Comparison of ENCODE assay signal across 8 cellular contexts in the genomic region with DNA sequence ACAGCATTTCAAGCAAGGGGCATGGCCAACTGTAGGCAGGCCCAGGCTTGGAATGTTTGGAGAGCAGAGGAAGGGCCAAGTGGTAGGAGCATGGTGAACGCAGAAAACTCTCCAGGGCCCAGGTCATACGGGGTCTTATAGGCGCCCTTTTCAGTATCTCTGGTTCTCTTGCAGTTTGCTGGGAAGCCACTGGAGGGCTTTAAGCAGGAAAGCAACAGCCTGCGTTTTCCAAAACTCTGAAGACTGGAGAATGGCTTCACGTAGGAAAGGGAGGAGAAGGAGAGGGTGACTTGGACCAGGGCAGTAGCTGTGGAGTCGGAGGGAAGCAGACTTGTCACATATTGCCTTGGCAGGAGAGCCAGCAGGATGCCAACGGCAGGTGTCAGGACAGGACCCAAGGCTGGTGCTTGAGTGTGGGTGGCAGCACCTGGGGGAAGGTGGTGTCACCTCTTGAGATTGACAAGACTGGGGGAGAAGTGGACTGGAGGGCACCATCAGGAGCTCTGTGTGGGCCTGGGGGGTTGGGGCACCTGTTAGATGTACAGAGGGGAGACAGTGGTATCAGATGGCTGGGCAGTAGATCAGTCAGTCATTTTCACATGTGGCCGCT. TPM values are rescaled to one million over a fixed set of nuclear protein-coding genes. Genes with fewer than 3 reads are reported as not detected.
DNase-seq lines count a peak whose midpoint lies in the region; ATAC-seq, FAIRE-seq and TF ChIP-seq lines count a peak whose summit lies in the region.

No MANE protein-coding gene starts in this region.

- peaks cover 0 to 4% (median 0%) of the 10 kb centered on the region in 8 donors for H3K9me3 Mint-ChIP-seq in CD4-positive, alpha-beta memory T cell
- no peaks in the 10 kb centered on the region for H3K9me3 Mint-ChIP-seq in stimulated activated naive CD8-positive, alpha-beta T cell treated with anti-CD3 and anti-CD28 coated beads, Interleukin-15, amount 100 ng/mL, for 72 hours

- H4K5ac ChIP-seq in mesendoderm (ENCODE audit: low read length), result no peak overlapping the region

- ATAC-seq in body of pancreas, result no peak
- ATAC-seq in activated CD4-positive, CD25-positive, alpha-beta regulatory T cell treated with anti-CD3 and anti-CD28 coated beads, Interleukin-2, amount 50 U/mL, for 24 hours, result no peak
- ATAC-seq in stimulated activated naive CD8-positive, alpha-beta T cell treated with anti-CD3 and anti-CD28 coated beads, Interleukin-15, amount 100 ng/mL, for 72 hours, result no peak

- no peaks in the 10 kb centered on the region for H3K27me3 ChIP-seq in CD4-positive, alpha-beta memory T cell (ENCODE audit: insufficient read depth, low read length)
- H3K27me3 ChIP-seq in body of pancreas (no peaks in the 10 kb centered on the region), mesendoderm (ENCODE audit: insufficient read depth, low read length, poor library complexity) (no peaks in the 10 kb centered on the region)

- peak overlapping the region in 6 of 7 donors; percentile 15 to 87 (median 61) for H3K27ac Mint-ChIP-seq in CD4-positive, alpha-beta memory T cell
- peak overlapping the region in 1 of 2 donors; percentile 90 for H3K27ac Mint-ChIP-seq in stimulated activated naive CD8-positive, alpha-beta T cell treated with anti-CD3 and anti-CD28 coated beads, Interleukin-15, amount 100 ng/mL, for 72 hours

- no peak overlapping the region for H3K4me3 ChIP-seq in CD4-positive, alpha-beta memory T cell (ENCODE audit: low read length in 2 of 2)
- H3K4me3 ChIP-seq in body of pancreas (no peak overlapping the region), mesendoderm (ENCODE audit: low read length) (no peak overlapping the region)

- TF ChIP-seq POLR2A in body of pancreas (IDR thresholded peaks at IDR 0.05), result no peak

- 13 to 33% methylated on average over 4 to 8 of the region's 8 CpGs for WGBS in body of pancreas, 2 donors
- WGBS in mesendoderm (ENCODE audit: extremely low coverage, insufficient coverage, low lambda C conversion rate), result no CpG with 5 or more reads among the region's 8 CpGs

- intact Hi-C loops in CD4-positive, alpha-beta memory T cell (cut with micrococcal nuclease), result no loop called here
- intact Hi-C loops in body of pancreas (cut with DNase I), result no loop called here

- DNase-seq in CD4-positive, alpha-beta memory T cell, result no peak
- DNase-seq in HuH-7 (ENCODE audit: low spot score) (peak; percentile 35), body of pancreas (peak in 3 of 4 donors; percentile 17 to 46 (median 31)), mesendoderm (peak; percentile 66), RCC 7860 (ENCODE audit: low spot score) (no peak), GM13976 (ENCODE audit: low spot score) (no peak)
- no peak for DNase-seq in stimulated activated naive CD8-positive, alpha-beta T cell treated with anti-CD3 and anti-CD28 coated beads, Interleukin-15, amount 100 ng/mL, for 72 hours

- H3K79me1 ChIP-seq in mesendoderm (ENCODE audit: low read length), result no peaks in the 10 kb centered on the region

- H3K18ac ChIP-seq in mesendoderm (ENCODE audit: low read length), result no peak overlapping the region

- no peak overlapping the region for H3K23ac ChIP-seq in mesendoderm (ENCODE audit: low read length)

- no peak for FAIRE-seq in RCC 7860 (lab: Jason Lieb, UNC)

- no peak overlapping the region for H2AK5ac ChIP-seq in mesendoderm (ENCODE audit: low read length)

- no peaks in the 10 kb centered on the region for H3K36me3 ChIP-seq in CD4-positive, alpha-beta memory T cell (ENCODE audit: insufficient read depth, low read length)
- H3K36me3 ChIP-seq in body of pancreas (replicated peaks in 1 of 2; ENCODE audit: insufficient read depth in 1 of 2, low read depth in 2 of 2) (no peaks in the 10 kb centered on the region), mesendoderm (ENCODE audit: control insufficient read depth, insufficient read depth, low read length) (no peaks in the 10 kb centered on the region)

- peak in 6 of 7 experiments; percentile 23 to 48 (median 39) for TF ChIP-seq CTCF in body of pancreas (IDR thresholded peaks at IDR 0.05)
- no peak for TF ChIP-seq CTCF in GM13976 (IDR thresholded peaks at IDR 0.05; ENCODE audit: borderline replicate concordance, control extremely low read depth, extremely low read depth, insufficient read depth, missing control alignments)

- peak overlapping the region in 5 of 8 donors; percentile 39 to 66 (median 58) for H3K4me3 Mint-ChIP-seq in CD4-positive, alpha-beta memory T cell
- H3K4me3 Mint-ChIP-seq in stimulated activated naive CD8-positive, alpha-beta T cell treated with anti-CD3 and anti-CD28 coated beads, Interleukin-15, amount 100 ng/mL, for 72 hours, result peak overlapping the region in 1 of 2 donors; percentile 53

- H3K36me3 Mint-ChIP-seq in CD4-positive, alpha-beta memory T cell, result no peaks in the 10 kb centered on the region

- no peak overlapping the region for H2BK15ac ChIP-seq in mesendoderm (replicated peaks; ENCODE audit: low read depth)

- no peak overlapping the region for H3K4me2 ChIP-seq in mesendoderm (ENCODE audit: low read length)

- no peak overlapping the region for H3K56ac ChIP-seq in mesendoderm (ENCODE audit: low read length)

- H4K8ac ChIP-seq in mesendoderm (ENCODE audit: low read depth, low read length), result no peak overlapping the region

- H3K27ac ChIP-seq in CD4-positive, alpha-beta memory T cell (ENCODE audit: low read depth, low read length), result no peak overlapping the region
- H3K27ac ChIP-seq in body of pancreas, result no peak overlapping the region
- no peak overlapping the region for H3K27ac ChIP-seq in mesendoderm (ENCODE audit: low read depth, low read length)

- H2BK5ac ChIP-seq in mesendoderm (ENCODE audit: low read length), result no peak overlapping the region

- H3K9me3 ChIP-seq in CD4-positive, alpha-beta memory T cell (ENCODE audit: control insufficient read depth in 1 of 2, low read length in 2 of 2), result no peaks in the 10 kb centered on the region
- no peaks in the 10 kb centered on the region for H3K9me3 ChIP-seq in body of pancreas

- CTCF ChIA-PET in CD4-positive, alpha-beta memory T cell (lab: Charles Lee; ENCODE audit: partially characterized antibody), result interaction anchor here (0.8 to 3.1 kb wide), 9 partner anchors 9 to 218 kb away, joined by 3 to 15 read pairs (median 6); no protein-coding TSS in a partner anchor

- peaks cover 21 to 41% (median 31%) of the 10 kb centered on the region in 4 donors for H3K4me1 Mint-ChIP-seq in CD4-positive, alpha-beta memory T cell
- H3K4me1 Mint-ChIP-seq in stimulated activated naive CD8-positive, alpha-beta T cell treated with anti-CD3 and anti-CD28 coated beads, Interleukin-15, amount 100 ng/mL, for 72 hours, result peaks cover 64% of the 10 kb centered on the region

- in situ Hi-C loops in GM13976 (cut with MboI; ENCODE audit: low sequenced_read_pairs, unreplicated experiment), result no loop called here

- H3K79me2 ChIP-seq in mesendoderm (ENCODE audit: control insufficient read depth, insufficient read depth, low read length), result no peaks in the 10 kb centered on the region

- H3K4me1 ChIP-seq in CD4-positive, alpha-beta memory T cell (ENCODE audit: insufficient read depth, low read length), result peaks cover 32% of the 10 kb centered on the region
- no peaks in the 10 kb centered on the region for H3K4me1 ChIP-seq in body of pancreas
- H3K4me1 ChIP-seq in mesendoderm (ENCODE audit: control insufficient read depth, low read depth, low read length), result no peaks in the 10 kb centered on the region

- POLR2A ChIA-PET in CD4-positive, alpha-beta memory T cell (lab: Charles Lee; ENCODE audit: partially characterized antibody), result interaction anchor here (1.1 to 3.1 kb wide), 3 partner anchors 9 to 182 kb away, joined by 4 to 16 read pairs (median 5); a partner anchor contains a TSS

- H3K9ac ChIP-seq in mesendoderm (ENCODE audit: low read length), result no peak overlapping the region

- no peak overlapping the region for H2BK120ac ChIP-seq in mesendoderm (ENCODE audit: low read depth, low read length)

- no peak overlapping the region for H3K4ac ChIP-seq in mesendoderm (ENCODE audit: low read depth, low read length)

- H3K27me3 Mint-ChIP-seq in CD4-positive, alpha-beta memory T cell, result no peaks in the 10 kb centered on the region
- no peaks in the 10 kb centered on the region for H3K27me3 Mint-ChIP-seq in stimulated activated naive CD8-positive, alpha-beta T cell treated with anti-CD3 and anti-CD28 coated beads, Interleukin-15, amount 100 ng/mL, for 72 hours

RNA-seq across cellular contexts. Expression of a gene that starts 21.9 kb away (rescaled TPM):
- total RNA-seq in CD4-positive, alpha-beta memory T cell, result 1 to 10 TPM in 1 of 2 experiments, under 1 TPM in 1; 0.32 to 1.9 TPM
- polyA plus RNA-seq in CD4-positive, alpha-beta memory T cell, result 10 to 100 TPM; 19.3 to 44.1 TPM
- total RNA-seq in body of pancreas, result not detected
- not detected for polyA plus RNA-seq in mesendoderm (2013, experiment 1 of 2)
- 0.01 TPM for polyA plus RNA-seq in mesendoderm (2013, experiment 2 of 2)

RNA-seq across cellular contexts. Expression of a gene that starts 22.6 kb away (rescaled TPM):
- not detected for total RNA-seq in CD4-positive, alpha-beta memory T cell
- not detected for polyA plus RNA-seq in CD4-positive, alpha-beta memory T cell
- total RNA-seq in body of pancreas, result not detected
- polyA plus RNA-seq in mesendoderm (2013, experiment 1 of 2), result not detected
- not detected for polyA plus RNA-seq in mesendoderm (2013, experiment 2 of 2)

RNA-seq across cellular contexts. Expression of a gene that starts 56.9 kb away (rescaled TPM):
- total RNA-seq in CD4-positive, alpha-beta memory T cell, result 100 to 1,000 TPM; 839 to 871 TPM
- 100 to 1,000 TPM in 1 of 2 donors, 10 to 100 TPM in 1; 87.4 to 683 TPM for polyA plus RNA-seq in CD4-positive, alpha-beta memory T cell
- 100 to 1,000 TPM; 230 to 308 TPM for total RNA-seq in body of pancreas
- polyA plus RNA-seq in mesendoderm (2013, experiment 1 of 2), result 552 TPM
- polyA plus RNA-seq in mesendoderm (2013, experiment 2 of 2), result 515 TPM

Comparison
In these comparisons a context has a peak if more than half of its experiments do, and no peak if none do; other contexts are left out.
1. DNase-seq: peak in HuH-7 (single experiment), body of pancreas (3 of 4) and mesendoderm (single experiment); none in CD4-positive, alpha-beta memory T cell (0 of 5), RCC 7860 (single experiment), stimulated activated naive CD8-positive, alpha-beta T cell treated with anti-CD3 and anti-CD28 coated beads, Interleukin-15, amount 100 ng/mL, for 72 hours (0 of 2) and GM13976 (single experiment).